8 cellular contexts compared by ENCODE assay signal in genomic region chr15:83208357-83208661, GRCh38. TPM values are rescaled to one million over a fixed set of nuclear protein-coding genes. Genes with fewer than 3 reads are reported as not detected.
DNase-seq lines count a peak whose midpoint lies in the region; ATAC-seq, FAIRE-seq and TF ChIP-seq lines count a peak whose summit lies in the region.

No MANE protein-coding gene starts in this region.

- peak overlapping the region; percentile 91 for H3K4me3 ChIP-seq in cardiac muscle cell
- H3K4me3 ChIP-seq in astrocyte of the cerebellum (ENCODE audit: low read depth, low read length): peak overlapping the region; percentile 77
- H3K4me3 ChIP-seq in urinary bladder (ENCODE audit: low read depth, low read length): peak overlapping the region; percentile 91

- TF ChIP-seq CTCF in cardiac muscle cell (IDR thresholded peaks at IDR 0.05; ENCODE audit: low read depth, low read length) (no peak), astrocyte of the cerebellum (IDR thresholded peaks at IDR 0.05; ENCODE audit: low read depth, low read length, missing control alignments) (no peak)

- peak in 1 of 2 donors; percentile 30 for DNase-seq in cardiac muscle cell (ENCODE audit: low read depth in 1 of 2, low spot score in 1 of 2)
- no peak for DNase-seq in cardiac septum (ENCODE audit: low spot score)
- no peak for DNase-seq in astrocyte of the cerebellum (ENCODE audit: low read depth)
- no peak for DNase-seq in RCC 7860 (ENCODE audit: low spot score)
- DNase-seq in NCI-H748 treated with DMSO at 0.1 percent for 48 hours (lab: John Stamatoyannopoulos, UW): no peak

- in situ Hi-C loops in astrocyte of the cerebellum (cut with HindIII; ENCODE audit: low sequenced_read_pairs): no loop called here

- no peaks in the 10 kb centered on the region for H3K9me3 ChIP-seq in cardiac muscle cell (ENCODE audit: low read depth)

- no peaks in the 10 kb centered on the region for H3K27me3 ChIP-seq in cardiac muscle cell
- H3K27me3 ChIP-seq in layer of hippocampus (ENCODE audit: control insufficient read depth, insufficient read depth, low read length): no peaks in the 10 kb centered on the region

- 9% methylated on average over 12 of the region's 12 CpGs for WGBS in urinary bladder

- H3K36me3 ChIP-seq in cardiac muscle cell (no peaks in the 10 kb centered on the region), urinary bladder (ENCODE audit: insufficient read depth) (no peaks in the 10 kb centered on the region)

- no peak for ATAC-seq in HG03469 (IDR thresholded peaks at IDR 0.05; ENCODE audit: unreplicated experiment)

- H3K4me1 ChIP-seq in cardiac muscle cell (ENCODE audit: low read depth): peaks cover 16% of the 10 kb centered on the region
- H3K4me1 ChIP-seq in urinary bladder (ENCODE audit: insufficient read depth): no peaks in the 10 kb centered on the region

- H3K27ac ChIP-seq in cardiac muscle cell (peak overlapping the region; percentile 61), layer of hippocampus (ENCODE audit: low read depth, low read length) (peak overlapping the region; percentile 54), urinary bladder (ENCODE audit: low read depth) (no peak overlapping the region)

- intact Hi-C loops in cardiac septum (cut with DNase I): no loop called here

- no peak for FAIRE-seq in RCC 7860 (lab: Jason Lieb, UNC)

RNA-seq across cellular contexts. Expression of gene HDGFL3, which starts 0.7 kb away (rescaled TPM):
- total RNA-seq in cardiac muscle cell (101 and 164 TPM in 2 replicates), cardiac septum (50.5 TPM), urinary bladder (42.9 TPM)
- polyA plus RNA-seq in cardiac muscle cell (68.8 and 80.4 TPM in 2 replicates), urinary bladder (34.1 TPM)
